ENCODE assay signal across 9 cellular contexts in the genomic region with DNA sequence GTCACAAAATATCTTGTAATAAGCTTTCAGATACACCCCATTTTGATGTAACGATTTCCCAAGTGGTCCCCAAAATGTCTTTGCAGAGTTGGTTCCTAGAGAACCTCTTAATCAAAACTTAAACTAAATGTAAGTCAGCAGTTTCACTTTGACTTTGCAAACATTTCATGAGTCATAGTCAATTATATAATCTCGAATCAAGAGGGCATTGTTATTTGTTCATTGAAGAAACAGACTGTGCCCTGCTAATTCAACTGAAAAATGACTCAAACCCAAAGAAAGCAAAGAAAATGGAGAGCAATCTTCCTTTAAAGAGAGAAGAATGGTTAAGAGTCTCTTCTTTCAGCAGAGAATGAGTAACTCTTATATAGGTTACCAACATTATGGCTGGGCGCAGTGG. TPM values are rescaled to one million over a fixed set of nuclear protein-coding genes. Genes with fewer than 3 reads are reported as not detected.
A peak's percentile ranks its signal among the peaks of the same experiment; 100 is the strongest.
DNase-seq lines count a peak whose midpoint lies in the region; ATAC-seq lines count a peak whose summit lies in the region.
"Had no signal": no experiment of that assay in that cellular context is flagged by ENCODE, and none has a peak within 500 bp of the region (broad histone marks: within the 10 kb centered on the region; RNA-seq: fewer than 3 reads in every experiment).

No MANE protein-coding gene starts in this region.

- DNase-seq in NOMO-1 treated with DMSO at 0.1 percent for 48 hours (lab: John Stamatoyannopoulos, UW; ENCODE audit: unreplicated experiment) (peak; percentile 25), NOMO-1 (lab: John Stamatoyannopoulos, UW; ENCODE audit: unreplicated experiment in 2 of 2) (no peak), stromal cell of bone marrow (ENCODE audit: low read depth) (peak; percentile 44), NCI-H2107 (lab: John Stamatoyannopoulos, UW) (no peak), COR-L47 (lab: John Stamatoyannopoulos, UW) (no peak)
- DNase-seq in activated effector memory CD4-positive, alpha-beta T cell treated with anti-CD3 and anti-CD28 coated beads, Interleukin-2, amount 50 U/mL, for 16 hours: no peak
- DNase-seq: NCI-H510A had no signal

- peak; percentile 40 for ATAC-seq in HG03460 (IDR thresholded peaks at IDR 0.05; ENCODE audit: unreplicated experiment)
- peak; percentile 86 for ATAC-seq in esophagus mucosa

RNA-seq across cellular contexts. Expression of a gene that starts 58.3 kb away (rescaled TPM):
- 1.8 TPM for total RNA-seq in esophagus mucosa

Comparison
In these comparisons a context has a peak if more than half of its experiments do, and no peak if none do; other contexts are left out.
1. DNase-seq: peak in NOMO-1 treated with DMSO at 0.1 percent for 48 hours (single experiment) and stromal cell of bone marrow (single experiment); none in NOMO-1 (0 of 2), NCI-H2107 (single experiment), activated effector memory CD4-positive, alpha-beta T cell treated with anti-CD3 and anti-CD28 coated beads, Interleukin-2, amount 50 U/mL, for 16 hours (single experiment) and COR-L47 (single experiment).